Comparison of ENCODE assay signal across 10 cellular contexts in the genomic region with DNA sequence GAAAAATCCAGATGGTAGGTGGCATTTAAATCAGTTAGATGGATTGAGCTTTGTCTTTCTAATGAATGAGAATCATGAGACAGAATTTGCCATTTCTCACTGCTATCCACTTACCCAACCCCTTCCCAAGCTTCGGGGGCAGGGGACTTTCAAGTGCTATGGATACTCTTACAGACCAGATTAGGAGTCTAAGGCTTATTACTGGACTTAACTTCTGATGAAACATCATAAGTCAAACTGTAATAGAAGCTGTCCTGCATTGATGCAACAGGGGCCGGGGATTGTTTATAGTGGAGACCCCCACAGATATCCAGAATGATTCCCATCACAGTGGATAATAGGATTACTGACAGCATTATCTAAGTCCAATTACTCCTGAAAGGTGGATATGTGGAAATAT.
"Had no signal": no experiment of that assay in that cellular context is flagged by ENCODE, and none has a peak within 500 bp of the region (broad histone marks: within the 10 kb centered on the region; RNA-seq: fewer than 3 reads in every experiment).

No MANE protein-coding gene starts in this region.

- H3K27ac ChIP-seq: HL-60, KMS-11 had no signal

- H3K9ac ChIP-seq: KMS-11 had no signal

- ATAC-seq: HepG2 had no signal

- H3K4me3 Mint-ChIP-seq: H9, IgD-negative memory B cell had no signal

- H3K4me2 ChIP-seq: KMS-11 had no signal

- DNase-seq: H9, HCEC 1CT, Karpas-422, KBM-7 had no signal

- H3K36me3 Mint-ChIP-seq: IgD-negative memory B cell had no signal

- FAIRE-seq: H1, H54, HepG2 had no signal

- H3K27ac Mint-ChIP-seq: H9 had no signal
